ENCODE assay signal across 16 cellular contexts in the genomic region with DNA sequence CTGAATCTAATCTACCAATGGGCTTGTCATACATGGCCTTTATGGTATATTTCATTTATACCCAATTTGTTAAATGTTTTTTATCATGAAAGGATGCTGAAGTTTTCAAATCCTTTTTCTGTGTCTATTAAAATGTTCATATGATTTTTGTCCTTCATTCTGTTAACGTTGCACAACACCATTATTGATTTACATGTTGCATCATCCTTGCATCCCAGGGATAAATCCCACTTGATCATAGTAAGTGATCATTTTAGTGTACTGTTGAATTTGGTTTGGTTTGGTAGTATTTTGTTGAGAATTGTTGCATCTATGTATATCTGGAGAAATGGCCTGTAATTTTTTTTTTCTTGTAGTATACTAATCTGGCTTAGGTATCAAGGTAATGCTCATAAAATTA. TPM values are rescaled to one million over a fixed set of nuclear protein-coding genes. Genes with fewer than 3 reads are reported as not detected.
DNase-seq lines count a peak whose midpoint lies in the region; ATAC-seq and TF ChIP-seq lines count a peak whose summit lies in the region.
"Had no signal": no experiment of that assay in that cellular context is flagged by ENCODE, and none has a peak within 500 bp of the region (broad histone marks: within the 10 kb centered on the region; RNA-seq: fewer than 3 reads in every experiment).

No MANE protein-coding gene starts in this region.

- POLR2A ChIA-PET in activated CD4-positive, alpha-beta memory T cell treated with anti-CD3 and anti-CD28 coated beads for 36 hours (lab: Charles Lee): no interaction called here
- POLR2A ChIA-PET in activated CD4-positive, alpha-beta memory T cell treated with anti-CD3 and anti-CD28 coated beads, Interleukin-2, amount 10 ng/mL, durations not matched to agents 7 days and 5 days (lab: Charles Lee): no interaction called here

- peaks cover 75% of the 10 kb centered on the region for H3K4me1 Mint-ChIP-seq in activated CD4-positive, alpha-beta memory T cell treated with anti-CD3 and anti-CD28 coated beads for 36 hours (ENCODE audit: low read depth)
- H3K4me1 Mint-ChIP-seq in activated CD4-positive, alpha-beta memory T cell treated with anti-CD3 and anti-CD28 coated beads, Interleukin-2, amount 10 ng/mL, durations not matched to agents 7 days and 5 days: peaks cover 80% of the 10 kb centered on the region
- H3K4me1 Mint-ChIP-seq in IgD-negative memory B cell: peaks cover 72 to 79% (median 73%) of the 10 kb centered on the region in 3 donors
- peaks cover 57 to 77% of the 10 kb centered on the region in 2 donors for H3K4me1 Mint-ChIP-seq in effector memory CD8-positive, alpha-beta T cell (ENCODE audit: low read depth in 2 of 2)
- H3K4me1 Mint-ChIP-seq in osteocyte (ENCODE audit: unreplicated experiment): peaks cover 62% of the 10 kb centered on the region

- H3K9me3 Mint-ChIP-seq in activated CD4-positive, alpha-beta memory T cell treated with anti-CD3 and anti-CD28 coated beads for 36 hours: peaks cover 16% of the 10 kb centered on the region
- peaks cover 6% of the 10 kb centered on the region for H3K9me3 Mint-ChIP-seq in activated CD4-positive, alpha-beta memory T cell treated with anti-CD3 and anti-CD28 coated beads, Interleukin-2, amount 10 ng/mL, durations not matched to agents 7 days and 5 days
- H3K9me3 Mint-ChIP-seq in IgD-negative memory B cell: peaks cover 2 to 4% (median 3%) of the 10 kb centered on the region in 3 donors
- H3K9me3 Mint-ChIP-seq in effector memory CD8-positive, alpha-beta T cell: peaks cover 0 to 2% of the 10 kb centered on the region in 2 donors
- peaks cover 6% of the 10 kb centered on the region for H3K9me3 Mint-ChIP-seq in osteocyte (ENCODE audit: unreplicated experiment)

- CTCF ChIA-PET in activated CD4-positive, alpha-beta memory T cell treated with anti-CD3 and anti-CD28 coated beads for 36 hours (lab: Charles Lee): no interaction called here
- CTCF ChIA-PET in activated CD4-positive, alpha-beta memory T cell treated with anti-CD3 and anti-CD28 coated beads, Interleukin-2, amount 10 ng/mL, durations not matched to agents 7 days and 5 days (lab: Charles Lee): no interaction called here

- TF ChIP-seq CTCF in osteocyte (IDR thresholded peaks at IDR 0.05): no peak

- peaks cover 66% of the 10 kb centered on the region for H3K36me3 Mint-ChIP-seq in activated CD4-positive, alpha-beta memory T cell treated with anti-CD3 and anti-CD28 coated beads for 36 hours
- H3K36me3 Mint-ChIP-seq in activated CD4-positive, alpha-beta memory T cell treated with anti-CD3 and anti-CD28 coated beads, Interleukin-2, amount 10 ng/mL, durations not matched to agents 7 days and 5 days (ENCODE audit: low read depth): peaks cover 91% of the 10 kb centered on the region
- peaks cover 27% of the 10 kb centered on the region for H3K36me3 Mint-ChIP-seq in IgD-negative memory B cell
- peaks cover 49% of the 10 kb centered on the region for H3K36me3 Mint-ChIP-seq in effector memory CD8-positive, alpha-beta T cell (ENCODE audit: insufficient read depth)
- peaks cover 49% of the 10 kb centered on the region for H3K36me3 Mint-ChIP-seq in osteocyte (ENCODE audit: unreplicated experiment)

- DNase-seq in activated CD4-positive, alpha-beta memory T cell treated with anti-CD3 and anti-CD28 coated beads for 36 hours: no peak
- DNase-seq in activated CD4-positive, alpha-beta memory T cell treated with anti-CD3 and anti-CD28 coated beads, Interleukin-2, amount 10 ng/mL, durations not matched to agents 7 days and 5 days: no peak
- no peak for DNase-seq in effector memory CD8-positive, alpha-beta T cell
- DNase-seq in osteocyte (ENCODE audit: extremely low spot score, unreplicated experiment): no peak
- DNase-seq in SIG-M5 (lab: John Stamatoyannopoulos, UW): no peak
- DNase-seq in T1000 (lab: John Stamatoyannopoulos, UW): no peak
- DNase-seq in GM03348 (ENCODE audit: low spot score): no peak
- DNase-seq: DMS 273 treated with DMSO at 0.1 percent for 48 hours, H9, heart right ventricle, lower lobe of right lung, NCI-H187, NCI-H345, Peyer's patch, upper lobe of left lung had no signal

- no peaks in the 10 kb centered on the region for H3K27me3 Mint-ChIP-seq in activated CD4-positive, alpha-beta memory T cell treated with anti-CD3 and anti-CD28 coated beads for 36 hours
- H3K27me3 Mint-ChIP-seq in activated CD4-positive, alpha-beta memory T cell treated with anti-CD3 and anti-CD28 coated beads, Interleukin-2, amount 10 ng/mL, durations not matched to agents 7 days and 5 days: no peaks in the 10 kb centered on the region
- H3K27me3 Mint-ChIP-seq in IgD-negative memory B cell (no peaks in the 10 kb centered on the region), osteocyte (ENCODE audit: unreplicated experiment) (no peaks in the 10 kb centered on the region)
- H3K27me3 Mint-ChIP-seq in effector memory CD8-positive, alpha-beta T cell: no peaks in the 10 kb centered on the region

- H3K27ac Mint-ChIP-seq in activated CD4-positive, alpha-beta memory T cell treated with anti-CD3 and anti-CD28 coated beads for 36 hours: peak overlapping the region; percentile 18
- no peak overlapping the region for H3K27ac Mint-ChIP-seq in activated CD4-positive, alpha-beta memory T cell treated with anti-CD3 and anti-CD28 coated beads, Interleukin-2, amount 10 ng/mL, durations not matched to agents 7 days and 5 days
- H3K27ac Mint-ChIP-seq in IgD-negative memory B cell: peak overlapping the region in 2 of 3 donors; percentile 32 to 83
- H3K27ac Mint-ChIP-seq in effector memory CD8-positive, alpha-beta T cell: peak overlapping the region in 1 of 2 donors; percentile 15
- peak overlapping the region; percentile 8 for H3K27ac Mint-ChIP-seq in osteocyte (ENCODE audit: unreplicated experiment)
- H3K27ac Mint-ChIP-seq: H9 had no signal

- H3K4me3 Mint-ChIP-seq in activated CD4-positive, alpha-beta memory T cell treated with anti-CD3 and anti-CD28 coated beads for 36 hours: no peak overlapping the region
- no peak overlapping the region for H3K4me3 Mint-ChIP-seq in activated CD4-positive, alpha-beta memory T cell treated with anti-CD3 and anti-CD28 coated beads, Interleukin-2, amount 10 ng/mL, durations not matched to agents 7 days and 5 days
- H3K4me3 Mint-ChIP-seq in IgD-negative memory B cell (peak overlapping the region; percentile 8 to 76 (median 44)), osteocyte (ENCODE audit: unreplicated experiment) (no peak overlapping the region)
- H3K4me3 Mint-ChIP-seq in effector memory CD8-positive, alpha-beta T cell: peak overlapping the region; percentile 15 to 88
- H3K4me3 Mint-ChIP-seq: H9 had no signal

- no peak for ATAC-seq in effector memory CD8-positive, alpha-beta T cell (replicated peaks)
- ATAC-seq: heart right ventricle, lower lobe of right lung had no signal

- intact Hi-C loops in activated CD4-positive, alpha-beta memory T cell treated with anti-CD3 and anti-CD28 coated beads for 36 hours (cut with micrococcal nuclease): no loop called here

RNA-seq across cellular contexts. Expression of a gene that starts 9.4 kb away (rescaled TPM):
- 100 to 1,000 TPM; 152 to 157 TPM for total RNA-seq in activated CD4-positive, alpha-beta memory T cell treated with anti-CD3 and anti-CD28 coated beads for 36 hours
- 100 to 1,000 TPM; 351 TPM for total RNA-seq in activated CD4-positive, alpha-beta memory T cell treated with anti-CD3 and anti-CD28 coated beads, Interleukin-2, amount 10 ng/mL, durations not matched to agents 7 days and 5 days
- polyA plus RNA-seq in IgD-negative memory B cell: 288 TPM
- 120 and 122 TPM in 2 replicates for total RNA-seq in osteocyte

Comparison
In these comparisons a context has a peak if more than half of its experiments do, and no peak if none do; other contexts are left out.
1. H3K4me3 Mint-ChIP-seq: peak in IgD-negative memory B cell (4 of 4) and effector memory CD8-positive, alpha-beta T cell (2 of 2); none in activated CD4-positive, alpha-beta memory T cell treated with anti-CD3 and anti-CD28 coated beads for 36 hours (single experiment), activated CD4-positive, alpha-beta memory T cell treated with anti-CD3 and anti-CD28 coated beads, Interleukin-2, amount 10 ng/mL, durations not matched to agents 7 days and 5 days (single experiment) and osteocyte (single experiment).